ENCODE assay signal across 20 cellular contexts in genomic region chr7:26081627-26082026, GRCh38.
DNase-seq lines count a peak whose midpoint lies in the region; ATAC-seq and TF ChIP-seq lines count a peak whose summit lies in the region.
"Had no signal": no experiment of that assay in that cellular context is flagged by ENCODE, and none has a peak within 500 bp of the region (broad histone marks: within the 10 kb centered on the region; RNA-seq: fewer than 3 reads in every experiment).

No MANE protein-coding gene starts in this region.

- H3K27ac ChIP-seq in colonic mucosa, result no peak overlapping the region
- no peak overlapping the region for H3K27ac ChIP-seq in WERI-Rb-1
- no peak overlapping the region for H3K27ac ChIP-seq in foreskin keratinocyte
- H3K27ac ChIP-seq: C4-2B, epithelial cell of prostate, left lung, neutrophil, RWPE1 had no signal

- TF ChIP-seq CTCF in colonic mucosa (IDR thresholded peaks at IDR 0.05) (no peak), progenitor cell of endocrine pancreas (IDR thresholded peaks at IDR 0.05; ENCODE audit: unreplicated experiment) (no peak), WERI-Rb-1 (IDR thresholded peaks at IDR 0.05; ENCODE audit: low read depth, low read length) (no peak), foreskin keratinocyte (conservative IDR thresholded peaks at IDR 0.05) (no peak)

- H3K27ac Mint-ChIP-seq in progenitor cell of endocrine pancreas, result peak overlapping the region; percentile 31

- H3K36me3 ChIP-seq in colonic mucosa (no peaks in the 10 kb centered on the region), WERI-Rb-1 (no peaks in the 10 kb centered on the region)
- H3K36me3 ChIP-seq: left lung, neutrophil had no signal

- H3K4me1 Mint-ChIP-seq in progenitor cell of endocrine pancreas (ENCODE audit: low read depth), result peaks cover 18% of the 10 kb centered on the region

- H3K9ac ChIP-seq in colonic mucosa (ENCODE audit: low read depth in 2 of 2, low read length in 2 of 2), result no peak overlapping the region

- H3K27me3 ChIP-seq in colonic mucosa, result no peaks in the 10 kb centered on the region
- H3K27me3 ChIP-seq in WERI-Rb-1 (ENCODE audit: insufficient read depth, low read depth, severe bottlenecking), result no peaks in the 10 kb centered on the region
- peaks cover 14% of the 10 kb centered on the region for H3K27me3 ChIP-seq in foreskin keratinocyte

- no peaks in the 10 kb centered on the region for H3K9me3 Mint-ChIP-seq in progenitor cell of endocrine pancreas (ENCODE audit: low read depth)

- H3K4me3 Mint-ChIP-seq in progenitor cell of endocrine pancreas (ENCODE audit: low read depth), result no peak overlapping the region

- no peaks in the 10 kb centered on the region for H3K9me3 ChIP-seq in colonic mucosa
- no peaks in the 10 kb centered on the region for H3K9me3 ChIP-seq in WERI-Rb-1 (ENCODE audit: severe bottlenecking)
- H3K9me3 ChIP-seq: left lung, neutrophil had no signal

- DNase-seq in NCI-H146 (lab: John Stamatoyannopoulos, UW) (peak; percentile 24), NCI-H146 treated with DMSO at 0.1 percent for 48 hours (lab: John Stamatoyannopoulos, UW; ENCODE audit: unreplicated experiment) (no peak), NCI-H1436 treated with DMSO at 0.1 percent for 48 hours (lab: John Stamatoyannopoulos, UW) (peak; percentile 20), colonic mucosa (peak; percentile 44), progenitor cell of endocrine pancreas (ENCODE audit: low spot score, unreplicated experiment) (no peak), WERI-Rb-1 (no peak), foreskin keratinocyte (no peak)
- DNase-seq: activated CD4-positive, alpha-beta T cell treated with anti-CD3 and anti-CD28 coated beads for 48 hours; activated CD8-positive, alpha-beta memory T cell treated with anti-CD3 and anti-CD28 coated beads, Interleukin-2, amount 50 U/mL, for 4 hours; activated effector memory CD4-positive, alpha-beta T cell treated with Interleukin-2 at 50 U/mL for 16 hours; DMS153; foreskin fibroblast; left lung; NCI-H1417 treated with DMSO at 0.1 percent for 48 hours; NCI-H226 had no signal

- intact Hi-C loops in colonic mucosa (cut with DNase I), result no loop called here

- no peak overlapping the region for H3K4me3 ChIP-seq in colonic mucosa
- no peak overlapping the region for H3K4me3 ChIP-seq in WERI-Rb-1 (ENCODE audit: low read depth, low read length)
- H3K4me3 ChIP-seq: left lung had no signal

- no peaks in the 10 kb centered on the region for H3K27me3 Mint-ChIP-seq in progenitor cell of endocrine pancreas

- no peak for ATAC-seq in HG02610 (IDR thresholded peaks at IDR 0.05; ENCODE audit: unreplicated experiment)
- ATAC-seq in foreskin keratinocyte, result no peak
- ATAC-seq: left lung had no signal

- no peaks in the 10 kb centered on the region for H3K36me3 Mint-ChIP-seq in progenitor cell of endocrine pancreas (ENCODE audit: insufficient read depth)

- H3K4me1 ChIP-seq in colonic mucosa (peaks cover 4% of the 10 kb centered on the region), foreskin keratinocyte (peaks cover 15% of the 10 kb centered on the region)

Comparison
In these comparisons a context has a peak if more than half of its experiments do, and no peak if none do; other contexts are left out.
1. DNase-seq: peak in NCI-H146 (single experiment), NCI-H1436 treated with DMSO at 0.1 percent for 48 hours (single experiment) and colonic mucosa (single experiment); none in NCI-H146 treated with DMSO at 0.1 percent for 48 hours (single experiment), progenitor cell of endocrine pancreas (single experiment), WERI-Rb-1 (single experiment) and foreskin keratinocyte (0 of 2).